15 cellular contexts compared by ENCODE assay signal in the genomic region with DNA sequence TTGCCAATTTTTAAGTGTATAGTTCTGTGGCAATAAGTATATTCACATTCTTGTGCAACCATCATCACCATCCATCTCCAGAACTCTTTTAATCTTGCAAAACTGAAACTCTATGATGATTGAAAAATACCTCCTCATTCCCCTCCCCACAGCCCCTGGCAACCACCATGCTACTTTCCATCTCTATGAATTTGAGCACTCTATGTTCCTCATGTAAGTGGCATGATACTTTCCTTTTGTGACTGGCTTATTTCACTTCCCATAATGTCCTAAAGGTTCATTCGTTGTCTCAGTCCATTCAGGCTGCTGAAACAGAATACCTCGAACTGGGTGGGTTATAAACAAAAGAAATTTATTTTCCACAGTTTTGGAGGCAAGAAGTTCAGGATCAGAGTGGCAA. TPM values are rescaled to one million over a fixed set of nuclear protein-coding genes. Genes with fewer than 3 reads are reported as not detected.
DNase-seq lines count a peak whose midpoint lies in the region; ATAC-seq and TF ChIP-seq lines count a peak whose summit lies in the region.
"Had no signal": no experiment of that assay in that cellular context is flagged by ENCODE, and none has a peak within 500 bp of the region (broad histone marks: within the 10 kb centered on the region; RNA-seq: fewer than 3 reads in every experiment).

No MANE protein-coding gene starts in this region.

- H3K27ac ChIP-seq in OCI-LY3 (ENCODE audit: low read length) = no peak overlapping the region
- H3K27ac ChIP-seq: GM23248 had no signal

- no peaks in the 10 kb centered on the region for H3K9me3 ChIP-seq in OCI-LY3 (ENCODE audit: insufficient read depth, low read length)
- H3K9me3 ChIP-seq in MG63 = no peaks in the 10 kb centered on the region

- ATAC-seq in GM21723 (IDR thresholded peaks at IDR 0.05; ENCODE audit: unreplicated experiment) (peak; percentile 55), T-cell (replicated peaks in 1 of 4) (no peak)
- ATAC-seq: HCT116 had no signal

- CTCF ChIA-PET in T-cell (lab: Charles Lee) = no interaction called here

- H2AFZ ChIP-seq in OCI-LY3 (ENCODE audit: low read depth, low read length) = no peak overlapping the region
- H2AFZ ChIP-seq: GM23248 had no signal

- H3K79me2 ChIP-seq in OCI-LY3 (ENCODE audit: low read length) = no peaks in the 10 kb centered on the region

- H3K9ac ChIP-seq in OCI-LY3 (ENCODE audit: low read length) = no peak overlapping the region
- H3K9ac ChIP-seq: GM23248 had no signal

- peaks cover 14% of the 10 kb centered on the region for H3K4me1 ChIP-seq in OCI-LY3 (ENCODE audit: low read length)

- H4K20me1 ChIP-seq in OCI-LY3 (ENCODE audit: insufficient read depth, low read length) = no peaks in the 10 kb centered on the region

- no peaks in the 10 kb centered on the region for H3K36me3 ChIP-seq in OCI-LY3 (replicated peaks; ENCODE audit: low read depth, low read length)
- no peaks in the 10 kb centered on the region for H3K36me3 ChIP-seq in MG63

- H3K27me3 ChIP-seq in OCI-LY3 (ENCODE audit: low read depth, low read length) (no peaks in the 10 kb centered on the region), MG63 (peaks cover 3% of the 10 kb centered on the region; the same call in 1 of the 2 replicates)

- POLR2A ChIA-PET in T-cell (lab: Charles Lee) = no interaction called here

- no peak for TF ChIP-seq CTCF in OCI-LY3 (IDR thresholded peaks at IDR 0.05; ENCODE audit: low read depth, low read length)

- peaks cover 7 to 14% of the 10 kb centered on the region in 2 donors for H3K27me3 Mint-ChIP-seq in T-cell

- H3K36me3 Mint-ChIP-seq in T-cell = no peaks in the 10 kb centered on the region

- H3K27ac Mint-ChIP-seq in T-cell = no peak overlapping the region

- peak overlapping the region; percentile 53 for H3K4me2 ChIP-seq in OCI-LY3 (ENCODE audit: low read length)

- no peak overlapping the region for H3K4me3 Mint-ChIP-seq in T-cell

- peaks cover 0 to 6% (median 4%) of the 10 kb centered on the region in 3 donors for H3K4me1 Mint-ChIP-seq in T-cell

- H3K4me3 ChIP-seq in OCI-LY3 (ENCODE audit: low read length) (peak overlapping the region; percentile 21; the same call in 1 of the 2 replicates), MG63 (no peak overlapping the region)
- H3K4me3 ChIP-seq: GM23248 had no signal

- H3K9me3 Mint-ChIP-seq in T-cell = no peaks in the 10 kb centered on the region

- DNase-seq in activated CD4-positive, alpha-beta T cell treated with anti-CD3 and anti-CD28 coated beads for 48 hours = peak; percentile 42
- DNase-seq in activated CD4-positive, alpha-beta T cell treated with anti-CD3 and anti-CD28 coated beads, Interleukin-2, amount 50 U/mL, for 1 hour = no peak
- peak; percentile 44 for DNase-seq in CD1c-positive myeloid dendritic cell (ENCODE audit: extremely low spot score)
- no peak for DNase-seq in T-cell
- DNase-seq in MG63 = no peak
- no peak for DNase-seq in GF-D8 (lab: John Stamatoyannopoulos, UW)
- DNase-seq: C1 segment of cervical spinal cord, GM23248, NCI-H1092, NCI-H226, NCI-H526, SHP77 had no signal

RNA-seq across cellular contexts. Expression of gene EGR2, which starts 23.4 kb away (rescaled TPM):
- total RNA-seq in T-cell = 1 to 10 TPM in 4 of 5 donors, under 1 TPM in 1; 0.90 to 2.7 (median 2.5) TPM
- 0.56 TPM in 1 of 2 replicates, not detected in the other for total RNA-seq in MG63 (2014; rRNA removed; shearing (Covaris generic); ENCODE audit: low replicate concordance)

RNA-seq across cellular contexts. Expression of gene ADO, which starts 35.1 kb away (rescaled TPM):
- total RNA-seq in T-cell = 10 to 100 TPM; 10.5 to 17.5 (median 15.6) TPM
- total RNA-seq in MG63 (2014; rRNA removed; shearing (Covaris generic); ENCODE audit: low replicate concordance) = 20.2 and 20.8 TPM in 2 replicates

Comparison
In these comparisons a context has a peak if more than half of its experiments do, and no peak if none do; other contexts are left out.
1. DNase-seq: peak in activated CD4-positive, alpha-beta T cell treated with anti-CD3 and anti-CD28 coated beads for 48 hours (single experiment) and CD1c-positive myeloid dendritic cell (single experiment); none in activated CD4-positive, alpha-beta T cell treated with anti-CD3 and anti-CD28 coated beads, Interleukin-2, amount 50 U/mL, for 1 hour (single experiment), T-cell (0 of 34), MG63 (single experiment) and GF-D8 (single experiment).